8 cellular contexts compared by ENCODE assay signal in genomic region chr1:53278294-53278693, GRCh38. TPM values are rescaled to one million over a fixed set of nuclear protein-coding genes. Genes with fewer than 3 reads are reported as not detected.
DNase-seq lines count a peak whose midpoint lies in the region; ATAC-seq and TF ChIP-seq lines count a peak whose summit lies in the region.

No MANE protein-coding gene starts in this region.

- H3K27me3 Mint-ChIP-seq in endothelial cell (ENCODE audit: unreplicated experiment) = peaks cover 5% of the 10 kb centered on the region
- peaks cover 9% of the 10 kb centered on the region for H3K27me3 Mint-ChIP-seq in nephron (ENCODE audit: low read depth)
- no peaks in the 10 kb centered on the region for H3K27me3 Mint-ChIP-seq in stimulated activated naive CD8-positive, alpha-beta T cell treated with anti-CD3 and anti-CD28 coated beads, Interleukin-15, amount 100 ng/mL, for 72 hours

- peak; percentile 86 for TF ChIP-seq CTCF in endothelial cell (IDR thresholded peaks at IDR 0.05; ENCODE audit: unreplicated experiment)
- TF ChIP-seq CTCF in nephron (IDR thresholded peaks at IDR 0.05; ENCODE audit: unreplicated experiment in 3 of 3) = peak; percentile 93 to 97 (median 96)

- H3K36me3 Mint-ChIP-seq in endothelial cell (ENCODE audit: low read depth, unreplicated experiment) (peaks cover 4% of the 10 kb centered on the region), nephron (ENCODE audit: low read depth) (no peaks in the 10 kb centered on the region)

- ATAC-seq in stimulated activated naive CD8-positive, alpha-beta T cell treated with anti-CD3 and anti-CD28 coated beads, Interleukin-15, amount 100 ng/mL, for 72 hours = peak; percentile 72
- ATAC-seq in GM18907 (IDR thresholded peaks at IDR 0.05; ENCODE audit: unreplicated experiment) = no peak

- DNase-seq in NCI-H345 (lab: John Stamatoyannopoulos, UW) (peak; percentile 33), NCI-H345 treated with DMSO at 0.1 percent for 48 hours (lab: John Stamatoyannopoulos, UW; ENCODE audit: unreplicated experiment) (no peak), NCI-H2227 treated with DMSO at 0.1 percent for 48 hours (lab: John Stamatoyannopoulos, UW) (peak; percentile 64), endothelial cell (ENCODE audit: low spot score) (peak; percentile 71)
- peak; percentile 24 to 48 for DNase-seq in activated CD8-positive, alpha-beta memory T cell treated with anti-CD3 and anti-CD28 coated beads for 4 hours (ENCODE audit: low read depth in 2 of 2)
- peak; percentile 68 to 69 for DNase-seq in stimulated activated naive CD8-positive, alpha-beta T cell treated with anti-CD3 and anti-CD28 coated beads, Interleukin-15, amount 100 ng/mL, for 72 hours

- H3K9me3 Mint-ChIP-seq in endothelial cell (ENCODE audit: unreplicated experiment) (no peaks in the 10 kb centered on the region), nephron (no peaks in the 10 kb centered on the region)
- no peaks in the 10 kb centered on the region for H3K9me3 Mint-ChIP-seq in stimulated activated naive CD8-positive, alpha-beta T cell treated with anti-CD3 and anti-CD28 coated beads, Interleukin-15, amount 100 ng/mL, for 72 hours

- H3K4me1 Mint-ChIP-seq in endothelial cell (ENCODE audit: unreplicated experiment) (no peaks in the 10 kb centered on the region), nephron (no peaks in the 10 kb centered on the region)
- H3K4me1 Mint-ChIP-seq in stimulated activated naive CD8-positive, alpha-beta T cell treated with anti-CD3 and anti-CD28 coated beads, Interleukin-15, amount 100 ng/mL, for 72 hours = peaks cover 4% of the 10 kb centered on the region

- no peak overlapping the region for H3K4me3 Mint-ChIP-seq in endothelial cell (ENCODE audit: unreplicated experiment)
- H3K4me3 Mint-ChIP-seq in nephron = no peak overlapping the region
- H3K4me3 Mint-ChIP-seq in stimulated activated naive CD8-positive, alpha-beta T cell treated with anti-CD3 and anti-CD28 coated beads, Interleukin-15, amount 100 ng/mL, for 72 hours = no peak overlapping the region

- H3K27ac Mint-ChIP-seq in endothelial cell (ENCODE audit: unreplicated experiment) (no peak overlapping the region), nephron (peak overlapping the region in 1 of 3 experiments; percentile 26)
- H3K27ac Mint-ChIP-seq in stimulated activated naive CD8-positive, alpha-beta T cell treated with anti-CD3 and anti-CD28 coated beads, Interleukin-15, amount 100 ng/mL, for 72 hours = peak overlapping the region; percentile 59 to 87

RNA-seq across cellular contexts. Expression of gene MAGOH, which starts 40.0 kb away (rescaled TPM):
- total RNA-seq in endothelial cell (ENCODE audit: unreplicated experiment) = 57.3 TPM

RNA-seq across cellular contexts. Expression of gene LRP8, which starts 49.6 kb away (rescaled TPM):
- total RNA-seq in endothelial cell (ENCODE audit: unreplicated experiment) = 15.8 TPM

RNA-seq across cellular contexts. Expression of gene CZIB, which starts 57.9 kb away (rescaled TPM):
- 65.0 TPM for total RNA-seq in endothelial cell (ENCODE audit: unreplicated experiment)
